Comparison of ENCODE assay signal across 1 cellular context in the genomic region with DNA sequence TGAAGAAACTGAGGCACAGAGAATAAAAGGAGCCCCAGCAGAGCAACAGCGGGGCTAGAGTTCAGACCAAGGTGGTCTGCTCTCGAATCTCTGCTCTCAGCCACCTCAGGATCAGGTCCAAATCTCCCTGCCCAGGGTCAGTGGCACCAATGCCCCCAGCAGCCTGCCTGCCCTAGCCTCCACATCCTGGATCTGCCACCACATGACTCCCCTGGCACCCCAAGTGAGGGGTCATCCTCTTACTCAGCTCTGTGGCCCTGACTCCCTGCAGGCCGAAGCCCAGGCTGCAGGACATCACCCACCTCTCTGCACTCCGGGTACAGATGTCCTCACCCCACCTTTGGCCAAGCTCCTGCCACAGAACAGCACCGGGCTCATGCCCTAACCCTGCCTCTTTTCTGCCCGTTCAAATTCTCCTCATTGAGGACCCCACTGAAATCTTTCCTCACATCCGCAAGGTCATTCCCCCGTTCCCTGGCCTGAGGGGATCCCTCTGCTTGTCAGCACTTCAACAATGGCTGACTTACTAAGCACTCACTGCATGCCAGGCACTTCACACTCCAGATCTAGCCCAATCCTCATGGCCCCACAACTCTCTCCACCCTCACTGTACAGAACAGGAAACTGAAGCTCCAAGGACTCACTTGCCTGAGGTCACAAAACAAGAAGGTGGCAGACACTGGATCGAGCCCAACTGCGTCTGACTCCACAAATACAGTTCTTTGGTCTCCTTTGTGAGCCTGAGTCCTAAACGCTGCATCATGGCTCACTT.
TF ChIP-seq lines count a peak whose summit lies in the region.

No MANE protein-coding gene starts in this region.

TF ChIP-seq in K562, 482 proteins besides CTCF, POLR2A, EP300 and RAD21:
- no peak for TF ChIP-seq ZNF668 (CRISPR knock-in tag; IDR thresholded peaks at IDR 0.05)
- no peak for TF ChIP-seq VEZF1 (CRISPR knock-in tag; IDR thresholded peaks at IDR 0.05)
- TF ChIP-seq PRDM10 (IDR thresholded peaks at IDR 0.05; ENCODE audit: partially characterized antibody), result no peak
- no peak for TF ChIP-seq GABPB1 (CRISPR knock-in tag; IDR thresholded peaks at IDR 0.05)
- TF ChIP-seq ZNF280B (CRISPR knock-in tag; IDR thresholded peaks at IDR 0.05), result no peak
- TF ChIP-seq, protein P1, sequence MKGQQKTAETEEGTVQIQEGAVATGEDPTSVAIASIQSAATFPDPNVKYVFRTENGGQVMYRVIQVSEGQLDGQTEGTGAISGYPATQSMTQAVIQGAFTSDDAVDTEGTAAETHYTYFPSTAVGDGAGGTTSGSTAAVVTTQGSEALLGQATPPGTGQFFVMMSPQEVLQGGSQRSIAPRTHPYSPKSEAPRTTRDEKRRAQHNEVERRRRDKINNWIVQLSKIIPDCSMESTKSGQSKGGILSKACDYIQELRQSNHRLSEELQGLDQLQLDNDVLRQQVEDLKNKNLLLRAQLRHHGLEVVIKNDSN (CRISPR knock-in tag; IDR thresholded peaks at IDR 0.05), result 0 out of 2 replicates have a peak, but pooled peaks have one; percentile 21
- peak; percentile 72 for TF ChIP-seq RBFOX2 (IDR thresholded peaks at IDR 0.05; ENCODE audit: low read depth, low read length)
- TF ChIP-seq FOXP1 (CRISPR knock-in tag; IDR thresholded peaks at IDR 0.05), result 0 out of 2 replicates have a peak, but pooled peaks have one; percentile 35
- TF ChIP-seq KLF1 (tag; IDR thresholded peaks at IDR 0.05), result no peak
- TF ChIP-seq SNIP1 (IDR thresholded peaks at IDR 0.05; ENCODE audit: low read depth), result no peak
- TF ChIP-seq ARID4B (CRISPR knock-in tag; IDR thresholded peaks at IDR 0.05), result peak; percentile 48; the same call in 1 of the 2 replicates
- TF ChIP-seq POLR2G (IDR thresholded peaks at IDR 0.05; ENCODE audit: low read depth, low read length), result peak; percentile 47; the same call in 1 of the 2 replicates
- no peak for TF ChIP-seq TSC22D4 (tag; IDR thresholded peaks at IDR 0.05)
- no peak for TF ChIP-seq SMAD1 (IDR thresholded peaks at IDR 0.05; ENCODE audit: low read depth, low read length, partially characterized antibody)
- TF ChIP-seq, protein P2, sequence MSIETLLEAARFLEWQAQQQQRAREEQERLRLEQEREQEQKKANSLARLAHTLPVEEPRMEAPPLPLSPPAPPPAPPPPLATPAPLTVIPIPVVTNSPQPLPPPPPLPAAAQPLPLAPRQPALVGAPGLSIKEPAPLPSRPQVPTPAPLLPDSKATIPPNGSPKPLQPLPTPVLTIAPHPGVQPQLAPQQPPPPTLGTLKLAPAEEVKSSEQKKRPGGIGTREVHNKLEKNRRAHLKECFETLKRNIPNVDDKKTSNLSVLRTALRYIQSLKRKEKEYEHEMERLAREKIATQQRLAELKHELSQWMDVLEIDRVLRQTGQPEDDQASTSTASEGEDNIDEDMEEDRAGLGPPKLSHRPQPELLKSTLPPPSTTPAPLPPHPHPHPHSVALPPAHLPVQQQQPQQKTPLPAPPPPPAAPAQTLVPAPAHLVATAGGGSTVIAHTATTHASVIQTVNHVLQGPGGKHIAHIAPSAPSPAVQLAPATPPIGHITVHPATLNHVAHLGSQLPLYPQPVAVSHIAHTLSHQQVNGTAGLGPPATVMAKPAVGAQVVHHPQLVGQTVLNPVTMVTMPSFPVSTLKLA (conservative IDR thresholded peaks at IDR 0.05), result no peak
- TF ChIP-seq NBN (IDR thresholded peaks at IDR 0.05; ENCODE audit: low read depth), result no peak
- peak; percentile 38 for TF ChIP-seq SUPT5H (IDR thresholded peaks at IDR 0.05)
